ENCODE assay signal across 1 cellular context in the genomic region with DNA sequence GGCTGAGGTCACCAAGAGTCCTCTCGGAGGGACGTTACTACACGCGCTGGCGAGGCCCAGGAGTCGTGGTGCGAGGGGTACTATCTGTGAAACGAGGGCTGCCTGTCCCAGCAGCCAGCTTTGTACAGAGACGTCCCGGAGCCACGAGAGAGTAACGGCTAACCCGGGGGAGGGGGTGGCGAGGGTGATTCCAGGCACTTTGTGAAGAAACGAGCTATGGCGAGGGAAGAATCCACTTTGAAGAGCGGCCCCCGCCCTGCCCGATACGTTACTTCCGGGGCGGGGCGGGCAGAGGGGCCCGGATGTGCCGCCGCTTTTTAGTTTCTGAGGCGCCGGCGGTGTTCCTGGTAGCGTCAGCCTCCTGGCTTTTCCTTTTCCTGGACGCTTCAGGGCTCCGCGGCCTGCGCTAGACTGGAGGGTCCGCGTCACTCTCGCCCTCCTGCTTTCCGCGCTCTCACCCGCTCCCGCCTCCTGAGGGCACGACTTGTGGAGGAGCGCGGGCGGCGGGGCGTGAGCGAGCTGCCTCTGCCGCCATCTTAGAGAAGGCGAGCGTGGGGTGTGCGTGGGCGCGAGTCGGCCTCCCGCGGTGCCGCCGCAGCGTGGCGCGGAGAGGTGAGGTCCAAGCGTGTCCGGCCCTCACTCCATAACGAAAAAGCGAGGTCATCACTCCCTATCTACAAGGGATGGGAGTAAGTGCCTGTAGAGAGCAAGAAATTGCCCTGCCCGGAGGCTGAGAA.
TF ChIP-seq lines count a peak whose summit lies in the region.

No MANE protein-coding gene starts in this region.

TF ChIP-seq in HepG2, 621 proteins besides CTCF, POLR2A, EP300 and RAD21 (continued from another document and continues in another):
- TF ChIP-seq SP2 (CRISPR knock-in tag; IDR thresholded peaks at IDR 0.05) (peak; percentile 71), MAFF (IDR thresholded peaks at IDR 0.05; ENCODE audit: low read depth, low read length) (no peak), HES4 (CRISPR knock-in tag; IDR thresholded peaks at IDR 0.05; ENCODE audit: borderline replicate concordance) (peak; percentile 64), ZNF772 (CRISPR knock-in tag; IDR thresholded peaks at IDR 0.05) (peak; percentile 96), ZC3H13 (CRISPR knock-in tag; IDR thresholded peaks at IDR 0.05) (peak; percentile 55; the same call in 1 of the 2 replicates), ESRRA (CRISPR knock-in tag; IDR thresholded peaks at IDR 0.05; ENCODE audit: low read depth) (peak; percentile 55; the same call in 1 of the 2 replicates), NR1H2 (CRISPR knock-in tag; IDR thresholded peaks at IDR 0.05; ENCODE audit: borderline replicate concordance, low read depth) (peak; percentile 52; the same call in 1 of the 2 replicates), SUZ12 (IDR thresholded peaks at IDR 0.05; ENCODE audit: low read depth, low read length) (no peak), TGIF2 (CRISPR knock-in tag; IDR thresholded peaks at IDR 0.05) (no peak; the same call in 1 of the 2 replicates), ZFYVE20 (CRISPR knock-in tag; IDR thresholded peaks at IDR 0.05; ENCODE audit: borderline replicate concordance, low read depth) (0 out of 2 replicates have a peak, but pooled peaks have one; percentile 30), RBM39 (IDR thresholded peaks at IDR 0.05; ENCODE audit: low read depth, low read length, poor library complexity, severe bottlenecking) (peak; percentile 90), BCL6 (CRISPR knock-in tag; IDR thresholded peaks at IDR 0.05) (0 out of 2 replicates have a peak, but pooled peaks have one; percentile 2), FOSL2 (CRISPR knock-in tag; IDR thresholded peaks at IDR 0.05) (peak; percentile 32; the same call in 1 of the 2 replicates), ZNF101 (CRISPR knock-in tag; IDR thresholded peaks at IDR 0.05; ENCODE audit: borderline replicate concordance, low read depth) (no peak), MED1 (CRISPR knock-in tag; IDR thresholded peaks at IDR 0.05) (0 out of 2 replicates have a peak, but pooled peaks have one; percentile 13), SOX6 (IDR thresholded peaks at IDR 0.05) (no peak), SOX6 (CRISPR knock-in tag; IDR thresholded peaks at IDR 0.05) (peak; percentile 45), ZNF382 (CRISPR knock-in tag; IDR thresholded peaks at IDR 0.05; ENCODE audit: borderline replicate concordance) (no peak), ZNF205 (CRISPR knock-in tag; IDR thresholded peaks at IDR 0.05) (peak; percentile 90), ZNF775 (CRISPR knock-in tag; IDR thresholded peaks at IDR 0.05; ENCODE audit: borderline replicate concordance) (no peak), ZNF782 (CRISPR knock-in tag; IDR thresholded peaks at IDR 0.05; ENCODE audit: borderline replicate concordance) (0 out of 2 replicates have a peak, but pooled peaks have one; percentile 48), ZNF263 (CRISPR knock-in tag; IDR thresholded peaks at IDR 0.05) (no peak; the same call in 1 of the 2 replicates), ZNF432 (CRISPR knock-in tag; IDR thresholded peaks at IDR 0.05; ENCODE audit: borderline replicate concordance) (no peak), RCOR2 (CRISPR knock-in tag; IDR thresholded peaks at IDR 0.05) (no peak), ZNF768 (CRISPR knock-in tag; IDR thresholded peaks at IDR 0.05) (peak; percentile 55), ZNF460 (CRISPR knock-in tag; IDR thresholded peaks at IDR 0.05; ENCODE audit: borderline replicate concordance) (no peak), REL (CRISPR knock-in tag; conservative IDR thresholded peaks at IDR 0.05) (no peak), ZNF563 (CRISPR knock-in tag; IDR thresholded peaks at IDR 0.05) (0 out of 2 replicates have a peak, but pooled peaks have one; percentile 28), TCF7 (IDR thresholded peaks at IDR 0.05; ENCODE audit: low read depth) (peak; percentile 40; the same call in 1 of the 2 replicates)
- TF ChIP-seq, protein P1, sequence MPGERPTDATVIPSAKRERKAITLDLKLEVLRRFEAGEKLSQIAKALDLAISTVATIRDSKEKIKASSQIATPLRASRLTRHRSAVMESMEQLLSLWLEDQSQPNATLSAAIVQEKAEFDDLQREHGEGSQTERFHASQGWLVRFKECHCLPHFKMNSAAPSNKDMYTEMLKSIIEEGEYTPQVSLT (CRISPR knock-in tag; IDR thresholded peaks at IDR 0.05; ENCODE audit: borderline replicate concordance, low read depth), result 0 out of 2 replicates have a peak, but pooled peaks have one; percentile 30
- TF ChIP-seq, protein P2, sequence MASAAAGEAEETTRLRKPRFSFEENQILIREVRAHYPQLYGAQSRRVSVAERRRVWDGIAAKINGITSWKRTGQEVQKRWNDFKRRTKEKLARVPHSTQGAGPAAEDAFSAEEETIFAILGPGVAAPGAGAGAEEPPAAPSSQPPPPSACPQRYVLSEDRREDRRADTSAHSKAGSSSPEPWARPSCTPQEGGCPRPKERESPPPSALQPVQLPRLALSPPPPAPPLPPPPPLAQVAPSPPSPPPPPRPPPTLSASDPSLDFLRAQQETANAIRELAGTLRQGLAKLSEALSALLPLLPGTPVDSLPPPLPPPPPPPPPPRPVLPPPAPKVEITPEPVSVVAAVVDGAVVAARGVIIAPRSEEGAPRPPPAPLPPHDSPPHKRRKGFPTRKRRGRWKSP (CRISPR knock-in tag; IDR thresholded peaks at IDR 0.05), result peak; percentile 56; the same call in 1 of the 2 replicates
- TF ChIP-seq, protein P3, sequence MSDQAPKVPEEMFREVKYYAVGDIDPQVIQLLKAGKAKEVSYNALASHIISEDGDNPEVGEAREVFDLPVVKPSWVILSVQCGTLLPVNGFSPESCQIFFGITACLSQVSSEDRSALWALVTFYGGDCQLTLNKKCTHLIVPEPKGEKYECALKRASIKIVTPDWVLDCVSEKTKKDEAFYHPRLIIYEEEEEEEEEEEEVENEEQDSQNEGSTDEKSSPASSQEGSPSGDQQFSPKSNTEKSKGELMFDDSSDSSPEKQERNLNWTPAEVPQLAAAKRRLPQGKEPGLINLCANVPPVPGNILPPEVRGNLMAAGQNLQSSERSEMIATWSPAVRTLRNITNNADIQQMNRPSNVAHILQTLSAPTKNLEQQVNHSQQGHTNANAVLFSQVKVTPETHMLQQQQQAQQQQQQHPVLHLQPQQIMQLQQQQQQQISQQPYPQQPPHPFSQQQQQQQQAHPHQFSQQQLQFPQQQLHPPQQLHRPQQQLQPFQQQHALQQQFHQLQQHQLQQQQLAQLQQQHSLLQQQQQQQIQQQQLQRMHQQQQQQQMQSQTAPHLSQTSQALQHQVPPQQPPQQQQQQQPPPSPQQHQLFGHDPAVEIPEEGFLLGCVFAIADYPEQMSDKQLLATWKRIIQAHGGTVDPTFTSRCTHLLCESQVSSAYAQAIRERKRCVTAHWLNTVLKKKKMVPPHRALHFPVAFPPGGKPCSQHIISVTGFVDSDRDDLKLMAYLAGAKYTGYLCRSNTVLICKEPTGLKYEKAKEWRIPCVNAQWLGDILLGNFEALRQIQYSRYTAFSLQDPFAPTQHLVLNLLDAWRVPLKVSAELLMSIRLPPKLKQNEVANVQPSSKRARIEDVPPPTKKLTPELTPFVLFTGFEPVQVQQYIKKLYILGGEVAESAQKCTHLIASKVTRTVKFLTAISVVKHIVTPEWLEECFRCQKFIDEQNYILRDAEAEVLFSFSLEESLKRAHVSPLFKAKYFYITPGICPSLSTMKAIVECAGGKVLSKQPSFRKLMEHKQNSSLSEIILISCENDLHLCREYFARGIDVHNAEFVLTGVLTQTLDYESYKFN (CRISPR knock-in tag; conservative IDR thresholded peaks at IDR 0.05), result peak; percentile 25
- TF ChIP-seq, protein P4, sequence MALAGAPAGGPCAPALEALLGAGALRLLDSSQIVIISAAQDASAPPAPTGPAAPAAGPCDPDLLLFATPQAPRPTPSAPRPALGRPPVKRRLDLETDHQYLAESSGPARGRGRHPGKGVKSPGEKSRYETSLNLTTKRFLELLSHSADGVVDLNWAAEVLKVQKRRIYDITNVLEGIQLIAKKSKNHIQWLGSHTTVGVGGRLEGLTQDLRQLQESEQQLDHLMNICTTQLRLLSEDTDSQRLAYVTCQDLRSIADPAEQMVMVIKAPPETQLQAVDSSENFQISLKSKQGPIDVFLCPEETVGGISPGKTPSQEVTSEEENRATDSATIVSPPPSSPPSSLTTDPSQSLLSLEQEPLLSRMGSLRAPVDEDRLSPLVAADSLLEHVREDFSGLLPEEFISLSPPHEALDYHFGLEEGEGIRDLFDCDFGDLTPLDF (CRISPR knock-in tag; IDR thresholded peaks at IDR 0.05), result peak; percentile 70
- TF ChIP-seq, protein P5, sequence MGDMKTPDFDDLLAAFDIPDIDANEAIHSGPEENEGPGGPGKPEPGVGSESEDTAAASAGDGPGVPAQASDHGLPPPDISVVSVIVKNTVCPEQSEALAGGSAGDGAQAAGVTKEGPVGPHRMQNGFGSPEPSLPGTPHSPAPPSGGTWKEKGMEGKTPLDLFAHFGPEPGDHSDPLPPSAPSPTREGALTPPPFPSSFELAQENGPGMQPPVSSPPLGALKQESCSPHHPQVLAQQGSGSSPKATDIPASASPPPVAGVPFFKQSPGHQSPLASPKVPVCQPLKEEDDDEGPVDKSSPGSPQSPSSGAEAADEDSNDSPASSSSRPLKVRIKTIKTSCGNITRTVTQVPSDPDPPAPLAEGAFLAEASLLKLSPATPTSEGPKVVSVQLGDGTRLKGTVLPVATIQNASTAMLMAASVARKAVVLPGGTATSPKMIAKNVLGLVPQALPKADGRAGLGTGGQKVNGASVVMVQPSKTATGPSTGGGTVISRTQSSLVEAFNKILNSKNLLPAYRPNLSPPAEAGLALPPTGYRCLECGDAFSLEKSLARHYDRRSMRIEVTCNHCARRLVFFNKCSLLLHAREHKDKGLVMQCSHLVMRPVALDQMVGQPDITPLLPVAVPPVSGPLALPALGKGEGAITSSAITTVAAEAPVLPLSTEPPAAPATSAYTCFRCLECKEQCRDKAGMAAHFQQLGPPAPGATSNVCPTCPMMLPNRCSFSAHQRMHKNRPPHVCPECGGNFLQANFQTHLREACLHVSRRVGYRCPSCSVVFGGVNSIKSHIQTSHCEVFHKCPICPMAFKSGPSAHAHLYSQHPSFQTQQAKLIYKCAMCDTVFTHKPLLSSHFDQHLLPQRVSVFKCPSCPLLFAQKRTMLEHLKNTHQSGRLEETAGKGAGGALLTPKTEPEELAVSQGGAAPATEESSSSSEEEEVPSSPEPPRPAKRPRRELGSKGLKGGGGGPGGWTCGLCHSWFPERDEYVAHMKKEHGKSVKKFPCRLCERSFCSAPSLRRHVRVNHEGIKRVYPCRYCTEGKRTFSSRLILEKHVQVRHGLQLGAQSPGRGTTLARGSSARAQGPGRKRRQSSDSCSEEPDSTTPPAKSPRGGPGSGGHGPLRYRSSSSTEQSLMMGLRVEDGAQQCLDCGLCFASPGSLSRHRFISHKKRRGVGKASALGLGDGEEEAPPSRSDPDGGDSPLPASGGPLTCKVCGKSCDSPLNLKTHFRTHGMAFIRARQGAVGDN (CRISPR knock-in tag; IDR thresholded peaks at IDR 0.05), result peak; percentile 96
- TF ChIP-seq, protein P6, sequence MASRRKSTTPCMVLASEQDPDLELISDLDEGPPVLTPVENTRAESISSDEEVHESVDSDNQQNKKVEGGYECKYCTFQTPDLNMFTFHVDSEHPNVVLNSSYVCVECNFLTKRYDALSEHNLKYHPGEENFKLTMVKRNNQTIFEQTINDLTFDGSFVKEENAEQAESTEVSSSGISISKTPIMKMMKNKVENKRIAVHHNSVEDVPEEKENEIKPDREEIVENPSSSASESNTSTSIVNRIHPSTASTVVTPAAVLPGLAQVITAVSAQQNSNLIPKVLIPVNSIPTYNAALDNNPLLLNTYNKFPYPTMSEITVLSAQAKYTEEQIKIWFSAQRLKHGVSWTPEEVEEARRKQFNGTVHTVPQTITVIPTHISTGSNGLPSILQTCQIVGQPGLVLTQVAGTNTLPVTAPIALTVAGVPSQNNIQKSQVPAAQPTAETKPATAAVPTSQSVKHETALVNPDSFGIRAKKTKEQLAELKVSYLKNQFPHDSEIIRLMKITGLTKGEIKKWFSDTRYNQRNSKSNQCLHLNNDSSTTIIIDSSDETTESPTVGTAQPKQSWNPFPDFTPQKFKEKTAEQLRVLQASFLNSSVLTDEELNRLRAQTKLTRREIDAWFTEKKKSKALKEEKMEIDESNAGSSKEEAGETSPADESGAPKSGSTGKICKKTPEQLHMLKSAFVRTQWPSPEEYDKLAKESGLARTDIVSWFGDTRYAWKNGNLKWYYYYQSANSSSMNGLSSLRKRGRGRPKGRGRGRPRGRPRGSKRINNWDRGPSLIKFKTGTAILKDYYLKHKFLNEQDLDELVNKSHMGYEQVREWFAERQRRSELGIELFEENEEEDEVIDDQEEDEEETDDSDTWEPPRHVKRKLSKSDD (CRISPR knock-in tag; IDR thresholded peaks at IDR 0.05; ENCODE audit: low read depth), result peak; percentile 91
- TF ChIP-seq, protein P7, sequence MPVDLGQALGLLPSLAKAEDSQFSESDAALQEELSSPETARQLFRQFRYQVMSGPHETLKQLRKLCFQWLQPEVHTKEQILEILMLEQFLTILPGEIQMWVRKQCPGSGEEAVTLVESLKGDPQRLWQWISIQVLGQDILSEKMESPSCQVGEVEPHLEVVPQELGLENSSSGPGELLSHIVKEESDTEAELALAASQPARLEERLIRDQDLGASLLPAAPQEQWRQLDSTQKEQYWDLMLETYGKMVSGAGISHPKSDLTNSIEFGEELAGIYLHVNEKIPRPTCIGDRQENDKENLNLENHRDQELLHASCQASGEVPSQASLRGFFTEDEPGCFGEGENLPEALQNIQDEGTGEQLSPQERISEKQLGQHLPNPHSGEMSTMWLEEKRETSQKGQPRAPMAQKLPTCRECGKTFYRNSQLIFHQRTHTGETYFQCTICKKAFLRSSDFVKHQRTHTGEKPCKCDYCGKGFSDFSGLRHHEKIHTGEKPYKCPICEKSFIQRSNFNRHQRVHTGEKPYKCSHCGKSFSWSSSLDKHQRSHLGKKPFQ (CRISPR knock-in tag; IDR thresholded peaks at IDR 0.05; ENCODE audit: insufficient replicate concordance), result no peak
- TF ChIP-seq, protein P8, sequence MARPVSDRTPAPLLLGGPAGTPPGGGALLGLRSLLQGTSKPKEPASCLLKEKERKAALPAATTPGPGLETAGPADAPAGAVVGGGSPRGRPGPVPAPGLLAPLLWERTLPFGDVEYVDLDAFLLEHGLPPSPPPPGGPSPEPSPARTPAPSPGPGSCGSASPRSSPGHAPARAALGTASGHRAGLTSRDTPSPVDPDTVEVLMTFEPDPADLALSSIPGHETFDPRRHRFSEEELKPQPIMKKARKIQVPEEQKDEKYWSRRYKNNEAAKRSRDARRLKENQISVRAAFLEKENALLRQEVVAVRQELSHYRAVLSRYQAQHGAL (CRISPR knock-in tag; IDR thresholded peaks at IDR 0.05; ENCODE audit: not compliant biosample characterization), result peak; percentile 62
- TF ChIP-seq, protein P9, sequence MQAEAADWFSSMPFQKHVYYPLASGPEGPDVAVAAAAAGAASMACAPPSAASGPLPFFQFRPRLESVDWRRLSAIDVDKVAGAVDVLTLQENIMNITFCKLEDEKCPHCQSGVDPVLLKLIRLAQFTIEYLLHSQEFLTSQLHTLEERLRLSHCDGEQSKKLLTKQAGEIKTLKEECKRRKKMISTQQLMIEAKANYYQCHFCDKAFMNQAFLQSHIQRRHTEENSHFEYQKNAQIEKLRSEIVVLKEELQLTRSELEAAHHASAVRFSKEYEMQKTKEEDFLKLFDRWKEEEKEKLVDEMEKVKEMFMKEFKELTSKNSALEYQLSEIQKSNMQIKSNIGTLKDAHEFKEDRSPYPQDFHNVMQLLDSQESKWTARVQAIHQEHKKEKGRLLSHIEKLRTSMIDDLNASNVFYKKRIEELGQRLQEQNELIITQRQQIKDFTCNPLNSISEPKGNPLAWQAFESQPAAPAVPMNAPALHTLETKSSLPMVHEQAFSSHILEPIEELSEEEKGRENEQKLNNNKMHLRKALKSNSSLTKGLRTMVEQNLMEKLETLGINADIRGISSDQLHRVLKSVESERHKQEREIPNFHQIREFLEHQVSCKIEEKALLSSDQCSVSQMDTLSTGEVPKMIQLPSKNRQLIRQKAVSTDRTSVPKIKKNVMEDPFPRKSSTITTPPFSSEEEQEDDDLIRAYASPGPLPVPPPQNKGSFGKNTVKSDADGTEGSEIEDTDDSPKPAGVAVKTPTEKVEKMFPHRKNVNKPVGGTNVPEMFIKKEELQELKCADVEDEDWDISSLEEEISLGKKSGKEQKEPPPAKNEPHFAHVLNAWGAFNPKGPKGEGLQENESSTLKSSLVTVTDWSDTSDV (CRISPR knock-in tag; IDR thresholded peaks at IDR 0.05), result peak; percentile 53; the same call in 1 of the 2 replicates
